ENCODE assay signal across 17 cellular contexts in genomic region chr10:96473866-96474265, GRCh38. TPM values are rescaled to one million over a fixed set of nuclear protein-coding genes. Genes with fewer than 3 reads are reported as not detected.
DNase-seq lines count a peak whose midpoint lies in the region; ATAC-seq and TF ChIP-seq lines count a peak whose summit lies in the region.
"Had no signal": no experiment of that assay in that cellular context is flagged by ENCODE, and none has a peak within 500 bp of the region (broad histone marks: within the 10 kb centered on the region; RNA-seq: fewer than 3 reads in every experiment).

No MANE protein-coding gene starts in this region.

- no peaks in the 10 kb centered on the region for H3K27me3 ChIP-seq in NT2/D1 (ENCODE audit: insufficient read depth, insufficient read length)
- H3K27me3 ChIP-seq: BLaER1 had no signal

- TF ChIP-seq CTCF in neural crest cell (conservative IDR thresholded peaks at IDR 0.05), result no peak

- peak overlapping the region; percentile 36 for H3K27ac Mint-ChIP-seq in neural crest cell (ENCODE audit: unreplicated experiment)
- H3K27ac Mint-ChIP-seq: CD8-positive, alpha-beta memory T cell; GM23338 had no signal

- intact Hi-C loops in cardiac septum (cut with DNase I) (no loop called here), left cardiac atrium (cut with DNase I) (no loop called here)

- no peaks in the 10 kb centered on the region for H3K36me3 Mint-ChIP-seq in neural crest cell (ENCODE audit: low read depth)
- H3K36me3 Mint-ChIP-seq: CD8-positive, alpha-beta memory T cell had no signal

- no peaks in the 10 kb centered on the region for H3K9me3 Mint-ChIP-seq in neural crest cell
- H3K9me3 Mint-ChIP-seq: CD8-positive, alpha-beta memory T cell had no signal

- no peaks in the 10 kb centered on the region for H3K9me3 ChIP-seq in NT2/D1 (ENCODE audit: insufficient read depth, low read length)
- H3K9me3 ChIP-seq: BLaER1, Caco-2 had no signal

- H3K4me3 ChIP-seq in NT2/D1 (ENCODE audit: insufficient read length, low read depth), result no peak overlapping the region
- H3K4me3 ChIP-seq: BLaER1, GM12878, GM23338 had no signal

- peaks cover 14% of the 10 kb centered on the region for H3K4me1 Mint-ChIP-seq in neural crest cell

- ATAC-seq in left cardiac atrium (no peak), HG03460 (IDR thresholded peaks at IDR 0.05; ENCODE audit: unreplicated experiment) (no peak)
- ATAC-seq: GM12878, GM23338 had no signal

- DNase-seq in cardiac septum (ENCODE audit: low spot score) (peak; percentile 7), left cardiac atrium (no peak), NT2/D1 (ENCODE audit: low read depth, low spot score) (peak; percentile 15), neural crest cell (ENCODE audit: low read depth, low spot score) (no peak), NCI-H146 (lab: John Stamatoyannopoulos, UW) (no peak), SKM-1 treated with dmso at 0.1 percent for 144 hours (lab: John Stamatoyannopoulos, UW; ENCODE audit: unreplicated experiment) (no peak), RPMI8226 (no peak)
- DNase-seq: AML-193; Caco-2; CD8-positive, alpha-beta memory T cell; DMS 273 treated with DMSO at 0.1 percent for 48 hours; DMS79; H7 had no signal

- H3K27me3 Mint-ChIP-seq in neural crest cell (ENCODE audit: low read depth), result peaks cover 12% of the 10 kb centered on the region

- no peak overlapping the region for H3K4me3 Mint-ChIP-seq in neural crest cell
- H3K4me3 Mint-ChIP-seq: CD8-positive, alpha-beta memory T cell; GM23338 had no signal

- H3K36me3 ChIP-seq in NT2/D1 (ENCODE audit: insufficient read depth, insufficient read length, low read length), result no peaks in the 10 kb centered on the region
- H3K36me3 ChIP-seq: BLaER1 had no signal

- H3K9ac ChIP-seq in NT2/D1 (ENCODE audit: insufficient read length, low read depth), result no peak overlapping the region
- H3K9ac ChIP-seq: BLaER1 had no signal

- H3K4me1 ChIP-seq in NT2/D1 (ENCODE audit: insufficient read depth, insufficient read length), result peaks cover 2% of the 10 kb centered on the region
- H3K4me1 ChIP-seq: BLaER1, Caco-2 had no signal

RNA-seq across cellular contexts. Expression of gene TLL2, which starts 39.9 kb away (rescaled TPM):
- total RNA-seq in cardiac septum (3.8 TPM), left cardiac atrium (10 to 100 TPM in 1 of 2 donors, 1 to 10 TPM in 1; 1.5 to 11.5 TPM), neural crest cell (1.6 and 2.1 TPM in 2 replicates)

Comparison
In these comparisons a context has a peak if more than half of its experiments do, and no peak if none do; other contexts are left out.
1. DNase-seq: peak in cardiac septum (single experiment) and NT2/D1 (single experiment); none in left cardiac atrium (single experiment), neural crest cell (single experiment), NCI-H146 (single experiment), SKM-1 treated with dmso at 0.1 percent for 144 hours (single experiment) and RPMI8226 (single experiment).